ENCODE assay signal across 16 cellular contexts in the genomic region with DNA sequence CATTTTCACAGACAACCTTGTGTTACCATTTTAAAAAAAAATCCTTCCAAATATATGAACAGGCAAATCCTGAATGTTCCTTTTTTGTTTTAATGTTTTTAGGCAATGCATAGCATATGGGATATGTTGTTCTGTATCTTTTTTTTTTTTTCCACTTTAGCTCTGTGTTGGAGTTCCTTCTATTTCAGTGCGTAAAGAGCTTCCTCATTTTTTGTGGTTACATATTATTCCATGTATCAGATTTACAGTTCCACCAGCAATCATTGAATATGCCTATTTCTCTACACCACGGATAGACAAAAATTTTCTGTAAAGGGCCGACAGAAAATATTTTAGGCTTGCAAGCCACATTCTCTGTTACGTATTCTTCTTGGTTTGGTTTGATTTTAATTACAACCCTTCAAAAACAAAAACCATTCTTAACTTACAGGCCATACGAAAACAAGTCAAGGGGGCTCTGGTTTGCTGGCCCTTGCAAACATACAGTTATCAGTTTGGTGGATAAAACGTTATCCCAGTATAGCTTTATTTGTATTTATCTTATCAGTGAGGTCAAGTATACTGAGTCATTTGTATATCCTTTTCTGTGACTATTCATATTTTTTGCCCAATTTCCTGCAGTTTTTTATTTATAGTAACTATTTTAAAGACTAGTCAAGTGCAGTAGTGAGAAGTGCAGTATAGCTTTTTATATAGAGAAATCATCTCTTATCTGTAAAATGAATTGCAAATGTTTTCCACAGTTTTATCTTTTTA. TPM values are rescaled to one million over a fixed set of nuclear protein-coding genes. Genes with fewer than 3 reads are reported as not detected.
DNase-seq lines count a peak whose midpoint lies in the region; ATAC-seq, FAIRE-seq and TF ChIP-seq lines count a peak whose summit lies in the region.
"Had no signal": no experiment of that assay in that cellular context is flagged by ENCODE, and none has a peak within 500 bp of the region (broad histone marks: within the 10 kb centered on the region; RNA-seq: fewer than 3 reads in every experiment).

No MANE protein-coding gene starts in this region.

- H3K4me2 ChIP-seq in astrocyte (ENCODE audit: low read length) (peak overlapping the region; percentile 22), osteoblast (ENCODE audit: insufficient read depth, low read length) (no peak overlapping the region)

- H3K4me1 Mint-ChIP-seq in astrocyte (ENCODE audit: low read depth, unreplicated experiment) = peaks cover 31% of the 10 kb centered on the region
- H3K4me1 Mint-ChIP-seq in CD8-positive, alpha-beta memory T cell = peaks cover 36 to 62% (median 54%) of the 10 kb centered on the region in 3 donors

- H4K20me1 ChIP-seq in astrocyte (ENCODE audit: insufficient read depth, low read length) = peaks cover 80% of the 10 kb centered on the region
- peaks cover 34% of the 10 kb centered on the region for H4K20me1 ChIP-seq in osteoblast (ENCODE audit: insufficient read depth, low read length)

- no peak overlapping the region for H2AFZ ChIP-seq in astrocyte (ENCODE audit: low read depth, low read length)
- no peak overlapping the region for H2AFZ ChIP-seq in osteoblast (ENCODE audit: low read length)

- H3K79me2 ChIP-seq in astrocyte (ENCODE audit: insufficient read depth, low read length) (peaks cover 83% of the 10 kb centered on the region), osteoblast (ENCODE audit: insufficient read depth, low read length) (peaks cover 81% of the 10 kb centered on the region)

- DNase-seq in SKM-1 treated with dmso at 0.1 percent for 144 hours (lab: John Stamatoyannopoulos, UW; ENCODE audit: unreplicated experiment) = peak; percentile 8
- no peak for DNase-seq in SKM-1 (lab: John Stamatoyannopoulos, UW; ENCODE audit: unreplicated experiment)
- peak; percentile 16 for DNase-seq in NB4 (ENCODE audit: low read depth)
- no peak for DNase-seq in astrocyte (ENCODE audit: low read depth)
- DNase-seq in osteoblast (ENCODE audit: insufficient read length, low spot score, missing footprints) = peak; percentile 44
- DNase-seq in CD8-positive, alpha-beta memory T cell = no peak
- DNase-seq in NCI-H1436 treated with DMSO at 0.1 percent for 48 hours (lab: John Stamatoyannopoulos, UW) = no peak
- DNase-seq in left colon = no peak
- DNase-seq: GDM1, NCI-H2107, NCI-H69, Peyer's patch, Right ventricle myocardium superior had no signal

- H3K36me3 ChIP-seq in astrocyte (ENCODE audit: insufficient read depth, low read length) (no peaks in the 10 kb centered on the region), osteoblast (ENCODE audit: insufficient read depth, low read length) (no peaks in the 10 kb centered on the region)
- H3K36me3 ChIP-seq in CD8-positive, alpha-beta memory T cell (ENCODE audit: insufficient read depth, low read length) = no peaks in the 10 kb centered on the region
- H3K36me3 ChIP-seq: Peyer's patch had no signal

- peaks cover 7% of the 10 kb centered on the region for H3K36me3 Mint-ChIP-seq in astrocyte (ENCODE audit: low read depth, unreplicated experiment)
- H3K36me3 Mint-ChIP-seq in CD8-positive, alpha-beta memory T cell = peaks cover 10 to 21% (median 16%) of the 10 kb centered on the region in 3 donors

- H3K27me3 Mint-ChIP-seq in astrocyte (ENCODE audit: low read depth, unreplicated experiment) = no peaks in the 10 kb centered on the region
- H3K27me3 Mint-ChIP-seq in CD8-positive, alpha-beta memory T cell = no peaks in the 10 kb centered on the region

- TF ChIP-seq CTCF in NB4 (IDR thresholded peaks at IDR 0.05; ENCODE audit: low read depth, low read length) (no peak), astrocyte (IDR thresholded peaks at IDR 0.05; ENCODE audit: insufficient read depth, low read depth, low read length) (no peak), osteoblast (IDR thresholded peaks at IDR 0.05; ENCODE audit: extremely low read depth, low read depth, low read length) (no peak)

- CTCF ChIA-PET in CD8-positive, alpha-beta memory T cell (lab: Charles Lee) = interaction anchor here (1.0 kb wide), 1 partner anchor 8 kb away, joined by 3 read pairs; no protein-coding TSS in a partner anchor

- H3K27ac Mint-ChIP-seq in astrocyte (ENCODE audit: unreplicated experiment) = no peak overlapping the region
- no peak overlapping the region for H3K27ac Mint-ChIP-seq in CD8-positive, alpha-beta memory T cell

- peaks cover 6% of the 10 kb centered on the region for H3K9me3 Mint-ChIP-seq in astrocyte (ENCODE audit: unreplicated experiment)
- H3K9me3 Mint-ChIP-seq in CD8-positive, alpha-beta memory T cell = peaks cover 0 to 6% (median 3%) of the 10 kb centered on the region in 5 donors

- no peak overlapping the region for H3K4me3 Mint-ChIP-seq in astrocyte (ENCODE audit: unreplicated experiment)
- no peak overlapping the region for H3K4me3 Mint-ChIP-seq in CD8-positive, alpha-beta memory T cell

- intact Hi-C loops in left colon (cut with DNase I, micrococcal nuclease) = no loop called here

- H3K27ac ChIP-seq in astrocyte (ENCODE audit: low read depth, low read length) = no peak overlapping the region
- no peak overlapping the region for H3K27ac ChIP-seq in osteoblast (ENCODE audit: low read depth, low read length)
- no peak overlapping the region for H3K27ac ChIP-seq in CD8-positive, alpha-beta memory T cell (ENCODE audit: low read depth, low read length)
- H3K27ac ChIP-seq: C4-2B, Peyer's patch had no signal

- H3K4me3 ChIP-seq in NB4 (ENCODE audit: low read depth, low read length) = no peak overlapping the region
- no peak overlapping the region for H3K4me3 ChIP-seq in astrocyte (ENCODE audit: insufficient read depth, low read depth, low read length)
- H3K4me3 ChIP-seq in osteoblast (ENCODE audit: insufficient read depth, low read length) = no peak overlapping the region
- H3K4me3 ChIP-seq in CD8-positive, alpha-beta memory T cell (ENCODE audit: low read length) = no peak overlapping the region
- H3K4me3 ChIP-seq: Peyer's patch had no signal

- H3K4me1 ChIP-seq in astrocyte (ENCODE audit: insufficient read depth, low read length) = peaks cover 17% of the 10 kb centered on the region
- H3K4me1 ChIP-seq in osteoblast (ENCODE audit: insufficient read depth, low read length) = peaks cover 13% of the 10 kb centered on the region
- no peaks in the 10 kb centered on the region for H3K4me1 ChIP-seq in CD8-positive, alpha-beta memory T cell (ENCODE audit: insufficient read depth, low read length)

- ATAC-seq in left colon = no peak
- ATAC-seq: SK-N-SH treated with all-trans-retinoic acid at 6 μM for 48 hours had no signal

- no peak for FAIRE-seq in astrocyte (lab: Jason Lieb, UNC)
- FAIRE-seq: GM19239 had no signal

- no peaks in the 10 kb centered on the region for H3K9me3 ChIP-seq in astrocyte (ENCODE audit: insufficient read depth, low read depth, low read length)
- H3K9me3 ChIP-seq in osteoblast (ENCODE audit: low read depth, low read length) = no peaks in the 10 kb centered on the region
- H3K9me3 ChIP-seq in CD8-positive, alpha-beta memory T cell (ENCODE audit: low read length) = no peaks in the 10 kb centered on the region
- H3K9me3 ChIP-seq: Peyer's patch had no signal

- TF ChIP-seq POLR2A in NB4 (IDR thresholded peaks at IDR 0.05; ENCODE audit: extremely low read depth, insufficient read length) = no peak

- H3K27me3 ChIP-seq in astrocyte (ENCODE audit: insufficient read depth, low read length) (no peaks in the 10 kb centered on the region), osteoblast (ENCODE audit: insufficient read depth, low read length) (no peaks in the 10 kb centered on the region)
- no peaks in the 10 kb centered on the region for H3K27me3 ChIP-seq in CD8-positive, alpha-beta memory T cell (ENCODE audit: insufficient read depth, low read length, poor library complexity, severe bottlenecking)
- H3K27me3 ChIP-seq: Peyer's patch had no signal

- no peak overlapping the region for H3K9ac ChIP-seq in astrocyte (ENCODE audit: low read length)

- POLR2A ChIA-PET in CD8-positive, alpha-beta memory T cell (lab: Charles Lee) = no interaction called here

RNA-seq across cellular contexts. Expression of gene RALA, which starts 55.7 kb away (rescaled TPM):
- total RNA-seq in astrocyte (68.6 and 70.2 TPM in 2 replicates), osteoblast (38.4 and 44.5 TPM in 2 replicates), left colon (10 to 100 TPM; 51.3 to 52.4 TPM)
- total RNA-seq in CD8-positive, alpha-beta memory T cell = 10 to 100 TPM; 32.9 to 33.0 TPM
- 38.6 TPM for polyA plus RNA-seq in CD8-positive, alpha-beta memory T cell

Comparison
In these comparisons a context has a peak if more than half of its experiments do, and no peak if none do; other contexts are left out.
1. DNase-seq: peak in SKM-1 treated with dmso at 0.1 percent for 144 hours (single experiment), NB4 (single experiment) and osteoblast (single experiment); none in SKM-1 (single experiment), astrocyte (single experiment), CD8-positive, alpha-beta memory T cell (0 of 5), NCI-H1436 treated with DMSO at 0.1 percent for 48 hours (single experiment) and left colon (0 of 2).